Comparison of ENCODE assay signal across 17 cellular contexts in genomic region chr10:79928028-79928583, GRCh38. TPM values are rescaled to one million over a fixed set of nuclear protein-coding genes. Genes with fewer than 3 reads are reported as not detected.
"Had no signal": no experiment of that assay in that cellular context is flagged by ENCODE, and none has a peak within 500 bp of the region (broad histone marks: within the 10 kb centered on the region; RNA-seq: fewer than 3 reads in every experiment).

No MANE protein-coding gene starts in this region.

- DNase-seq: activated B cell treated with CpG ODN at 0.5 μM for 24 hours; activated CD4-positive, alpha-beta T cell treated with anti-CD3 and anti-CD28 coated beads, Interleukin-2, amount 10 ng/mL, durations not matched to agents 7 days and 5 days; activated effector memory CD4-positive, alpha-beta T cell treated with anti-CD3 and anti-CD28 coated beads, Interleukin-2, amount 50 U/mL, for 16 hours; activated T-cell treated with anti-CD3 and anti-CD28 coated beads, Interleukin-2, amount 50 U/mL, for 24 hours; adrenal gland; esophagus squamous epithelium; glutamatergic neuron; mesendoderm had no signal

- H3K9me3 ChIP-seq: adrenal gland, esophagus squamous epithelium, prostate gland, thoracic aorta, vagina had no signal

- FAIRE-seq: colon, islet of Langerhans had no signal

- H3K36me3 ChIP-seq: adrenal gland, cardiac muscle cell, esophagus squamous epithelium, prostate gland, thoracic aorta, vagina had no signal

- H3K27me3 ChIP-seq: vagina had no signal

- ATAC-seq: sciatic nerve had no signal

- H3K4me1 ChIP-seq: adrenal gland had no signal

- H3K27ac ChIP-seq: cardiac muscle cell, esophagus squamous epithelium, prostate gland, thoracic aorta, vagina had no signal

- H3K4me3 ChIP-seq: adrenal gland, cardiac muscle cell, esophagus squamous epithelium, prostate gland, thoracic aorta, vagina had no signal

RNA-seq across cellular contexts. Expression of gene SFTPD, which starts 20.8 kb away (rescaled TPM):
- total RNA-seq: activated CD4-positive, alpha-beta T cell treated with anti-CD3 and anti-CD28 coated beads, Interleukin-2, amount 10 ng/mL, durations not matched to agents 7 days and 5 days; fibroblast of villous mesenchyme; SK-MEL-5; vagina had no signal
